ENCODE assay signal across 19 cellular contexts in the genomic region with DNA sequence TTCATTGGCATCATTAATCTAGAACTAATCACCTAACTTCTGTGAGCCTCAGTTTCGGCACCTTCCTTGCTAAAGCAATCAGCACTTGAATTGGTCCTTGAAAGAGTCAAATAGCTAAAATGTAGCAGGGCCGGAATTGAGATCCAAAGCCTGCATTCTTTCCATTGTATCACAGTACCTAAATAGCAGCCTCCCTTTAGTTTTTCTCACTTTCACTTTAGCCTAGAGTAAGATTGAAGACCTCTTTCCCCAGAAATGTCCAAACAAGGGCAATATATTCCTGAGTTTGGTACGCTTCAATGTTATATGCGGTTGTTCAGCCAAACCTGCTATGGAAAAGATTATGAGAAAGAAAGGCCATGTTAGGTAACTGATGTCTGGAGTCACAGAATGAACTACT.
A peak's percentile ranks its signal among the peaks of the same experiment; 100 is the strongest.
DNase-seq lines count a peak whose midpoint lies in the region; ATAC-seq and TF ChIP-seq lines count a peak whose summit lies in the region.
"Had no signal": no experiment of that assay in that cellular context is flagged by ENCODE, and none has a peak within 500 bp of the region (broad histone marks: within the 10 kb centered on the region; RNA-seq: fewer than 3 reads in every experiment).

No MANE protein-coding gene starts in this region.

- ATAC-seq in activated T-cell treated with anti-CD3 and anti-CD28 coated beads, Interleukin-2, amount 50 U/mL, for 72 hours (replicated peaks in 1 of 2): no peak

- H3K4me3 ChIP-seq in rectal smooth muscle tissue (ENCODE audit: low read length): no peak overlapping the region
- H3K4me3 ChIP-seq in transverse colon: no peak overlapping the region
- H3K4me3 ChIP-seq: BLaER1 had no signal

- TF ChIP-seq EP300 in transverse colon (IDR thresholded peaks at IDR 0.05; ENCODE audit: low read depth): no peak

- CTCF ChIA-PET in GM10248 (lab: Yijun Ruan, JAX): interaction anchor here (1.6 kb wide), 1 partner anchor 33 kb away, joined by 3 read pairs; no protein-coding TSS in a partner anchor

- intact Hi-C loops in transverse colon (cut with DNase I; ENCODE audit: low total_unique reads): no loop called here
- intact Hi-C loops in posterior cingulate gyrus (cut with DNase I): no loop called here

- no peak for TF ChIP-seq POLR2A in transverse colon (IDR thresholded peaks at IDR 0.05)

- H3K36me3 ChIP-seq in rectal smooth muscle tissue (ENCODE audit: control insufficient read depth, insufficient read depth, low read length): peaks cover 19% of the 10 kb centered on the region
- peaks cover 0 to 62% (median 21%) of the 10 kb centered on the region in 4 donors for H3K36me3 ChIP-seq in transverse colon

- no peak for TF ChIP-seq CTCF in transverse colon (IDR thresholded peaks at IDR 0.05)
- TF ChIP-seq CTCF in GM10248 (IDR thresholded peaks at IDR 0.05; ENCODE audit: control extremely low read depth, extremely low read depth, low read depth, missing control alignments): no peak

- H3K27me3 ChIP-seq in rectal smooth muscle tissue (ENCODE audit: control insufficient read depth, insufficient read depth, low read length) (no peaks in the 10 kb centered on the region), transverse colon (no peaks in the 10 kb centered on the region)
- H3K27me3 ChIP-seq: BLaER1 had no signal

- no peak overlapping the region for H3K9ac ChIP-seq in rectal smooth muscle tissue (ENCODE audit: low read length)
- H3K9ac ChIP-seq: BLaER1 had no signal

- in situ Hi-C loops in transverse colon (cut with MboI; ENCODE audit: low pct_ligation_motif_present in 1 of 4, low pct_unique_long_range_greater_than_20kb in 1 of 4, low sequenced_read_pairs in 3 of 4): no loop called here

- peak overlapping the region; percentile 20 for H3K27ac Mint-ChIP-seq in activated T-cell treated with anti-CD3 and anti-CD28 coated beads, Interleukin-2, amount 50 U/mL, for 72 hours
- H3K27ac Mint-ChIP-seq in activated T-cell treated with anti-CD3 and anti-CD28 coated beads, Interleukin-2, amount 50 U/mL, for 24 hours: no peak overlapping the region
- peak overlapping the region; percentile 5 to 57 (median 28) for H3K27ac Mint-ChIP-seq in immature natural killer cell

- no peak for DNase-seq in activated T-cell treated with anti-CD3 and anti-CD28 coated beads, Interleukin-2, amount 50 U/mL, for 72 hours
- DNase-seq in activated T-cell treated with anti-CD3 and anti-CD28 coated beads, Interleukin-2, amount 50 U/mL, for 24 hours: no peak
- no peak for DNase-seq in immature natural killer cell
- DNase-seq in transverse colon: no peak
- DNase-seq in NCI-H146 (lab: John Stamatoyannopoulos, UW): no peak
- DNase-seq in posterior cingulate gyrus: no peak
- DNase-seq in GM10248 (ENCODE audit: extremely low spot score): no peak
- DNase-seq: 8988T; DMS 273 treated with DMSO at 0.1 percent for 48 hours; IMR-90; NCI-H1436 treated with DMSO at 0.1 percent for 48 hours; NCI-H2081 treated with DMSO at 0.1 percent for 48 hours; NCI-H226; NCI-H526 treated with DMSO at 0.1 percent for 48 hours; NK-92 treated with Interleukin-12 subunit alpha and Interleukin-12 subunit beta, amount 100 ng/mL, for 24 hours; OCI-M1 had no signal

- POLR2A ChIA-PET in GM10248 (lab: Yijun Ruan, JAX): no interaction called here

- no peaks in the 10 kb centered on the region for H3K4me1 Mint-ChIP-seq in activated T-cell treated with anti-CD3 and anti-CD28 coated beads, Interleukin-2, amount 50 U/mL, for 72 hours (ENCODE audit: low read depth)
- H3K4me1 Mint-ChIP-seq in activated T-cell treated with anti-CD3 and anti-CD28 coated beads, Interleukin-2, amount 50 U/mL, for 24 hours (ENCODE audit: low read depth): no peaks in the 10 kb centered on the region
- H3K4me1 Mint-ChIP-seq in immature natural killer cell: no peaks in the 10 kb centered on the region

- H3K4me1 ChIP-seq in rectal smooth muscle tissue (ENCODE audit: control insufficient read depth, insufficient read depth, low read length) (peaks cover 7% of the 10 kb centered on the region), transverse colon (peaks cover 0 to 10% (median 2%) of the 10 kb centered on the region in 4 donors)
- H3K4me1 ChIP-seq: BLaER1 had no signal

- H3K9me3 ChIP-seq in transverse colon: no peaks in the 10 kb centered on the region
- H3K9me3 ChIP-seq: BLaER1 had no signal

- peaks cover 11 to 34% of the 10 kb centered on the region in 2 donors for H3K36me3 Mint-ChIP-seq in activated T-cell treated with anti-CD3 and anti-CD28 coated beads, Interleukin-2, amount 50 U/mL, for 72 hours (ENCODE audit: insufficient read depth in 2 of 2)
- H3K36me3 Mint-ChIP-seq in activated T-cell treated with anti-CD3 and anti-CD28 coated beads, Interleukin-2, amount 50 U/mL, for 24 hours (ENCODE audit: low read depth): peaks cover 92% of the 10 kb centered on the region
- peaks cover 18 to 57% (median 31%) of the 10 kb centered on the region in 3 donors for H3K36me3 Mint-ChIP-seq in immature natural killer cell

- 66 to 78% methylated on average over 4 of the region's 4 CpGs for WGBS in transverse colon (ENCODE audit: low coverage in 1 of 2), 2 donors

- H3K27me3 Mint-ChIP-seq in activated T-cell treated with anti-CD3 and anti-CD28 coated beads, Interleukin-2, amount 50 U/mL, for 72 hours (ENCODE audit: low read depth): no peaks in the 10 kb centered on the region
- no peaks in the 10 kb centered on the region for H3K27me3 Mint-ChIP-seq in activated T-cell treated with anti-CD3 and anti-CD28 coated beads, Interleukin-2, amount 50 U/mL, for 24 hours
- H3K27me3 Mint-ChIP-seq in immature natural killer cell (ENCODE audit: low read depth in 3 of 3): peaks cover 1 to 3% (median 2%) of the 10 kb centered on the region in 3 donors

- H3K4me3 Mint-ChIP-seq in activated T-cell treated with anti-CD3 and anti-CD28 coated beads, Interleukin-2, amount 50 U/mL, for 72 hours: no peak overlapping the region
- no peak overlapping the region for H3K4me3 Mint-ChIP-seq in activated T-cell treated with anti-CD3 and anti-CD28 coated beads, Interleukin-2, amount 50 U/mL, for 24 hours
- H3K4me3 Mint-ChIP-seq in immature natural killer cell: no peak overlapping the region

- H3K9me3 Mint-ChIP-seq in activated T-cell treated with anti-CD3 and anti-CD28 coated beads, Interleukin-2, amount 50 U/mL, for 72 hours: no peaks in the 10 kb centered on the region
- no peaks in the 10 kb centered on the region for H3K9me3 Mint-ChIP-seq in activated T-cell treated with anti-CD3 and anti-CD28 coated beads, Interleukin-2, amount 50 U/mL, for 24 hours
- no peaks in the 10 kb centered on the region for H3K9me3 Mint-ChIP-seq in immature natural killer cell

- H3K27ac ChIP-seq in rectal smooth muscle tissue (ENCODE audit: low read depth, low read length) (peak overlapping the region; percentile 80), transverse colon (peak overlapping the region; percentile 46 to 72 (median 64))
- H3K27ac ChIP-seq: BLaER1, RWPE1 had no signal
